In the genomic region with DNA sequence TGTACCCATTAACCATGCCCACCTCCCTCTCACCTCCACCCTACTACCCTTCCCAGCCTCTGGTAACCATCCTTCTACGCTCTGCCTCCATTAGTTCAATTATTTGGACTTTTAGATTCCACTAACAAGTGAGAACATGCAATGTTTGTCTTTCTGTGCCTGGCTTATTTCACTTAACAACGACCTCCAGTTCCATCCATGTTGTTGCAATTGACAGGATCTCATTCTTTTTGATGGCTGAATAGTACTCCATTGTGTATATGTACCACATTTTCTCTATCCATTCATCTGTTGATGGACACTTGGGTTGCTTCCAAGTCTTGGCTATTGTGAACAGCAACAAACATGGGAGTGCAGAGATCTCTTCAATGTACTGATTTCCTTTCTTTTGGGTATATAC, we compare ENCODE assay signal across 11 cellular contexts. TPM values are rescaled to one million over a fixed set of nuclear protein-coding genes. Genes with fewer than 3 reads are reported as not detected.
"Had no signal": no experiment of that assay in that cellular context is flagged by ENCODE, and none has a peak within 500 bp of the region (broad histone marks: within the 10 kb centered on the region; RNA-seq: fewer than 3 reads in every experiment).

No MANE protein-coding gene starts in this region.

RNA-seq across cellular contexts. Expression of gene MUC17, which starts 12.5 kb away (rescaled TPM):
- total RNA-seq: temporal lobe, thoracic aorta, thyroid gland, tibial nerve, upper lobe of left lung, upper lobe of right lung, ureter, urinary bladder, vagina had no signal
- polyA plus RNA-seq: stomach, urinary bladder had no signal

RNA-seq across cellular contexts. Expression of gene MUC12, which starts 38.0 kb away (rescaled TPM):
- total RNA-seq: suprapubic skin, temporal lobe, thoracic aorta, thyroid gland, tibial nerve, upper lobe of right lung had no signal

RNA-seq across cellular contexts. Expression of gene MUC3A, which starts 58.0 kb away (rescaled TPM):
- total RNA-seq: suprapubic skin, urinary bladder had no signal
